8 cellular contexts compared by ENCODE assay signal in the genomic region with DNA sequence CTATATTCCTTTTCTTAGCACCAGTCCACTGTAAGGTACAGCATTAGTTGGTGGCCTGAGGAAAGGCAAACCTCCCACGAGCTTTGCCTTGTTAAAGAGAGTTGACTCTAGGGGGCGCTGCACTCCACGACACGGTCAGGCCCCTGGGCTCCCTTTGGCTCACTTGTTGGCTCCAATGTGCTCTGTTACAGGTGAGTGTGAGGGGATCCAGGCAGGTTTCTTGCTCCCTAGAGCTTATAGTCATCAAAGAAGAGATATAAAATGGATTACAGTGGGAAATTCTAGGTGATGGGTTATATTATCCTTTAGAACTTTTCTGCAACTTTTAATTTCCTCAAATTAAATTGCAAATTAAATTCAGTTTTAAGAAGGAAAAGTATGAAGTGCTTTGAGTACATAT. TPM values are rescaled to one million over a fixed set of nuclear protein-coding genes. Genes with fewer than 3 reads are reported as not detected.
DNase-seq lines count a peak whose midpoint lies in the region; ATAC-seq and TF ChIP-seq lines count a peak whose summit lies in the region.

No MANE protein-coding gene starts in this region.

- DNase-seq in A673 (ENCODE audit: low spot score) (peak; percentile 76), NCI-H187 treated with DMSO at 0.1 percent for 48 hours (lab: John Stamatoyannopoulos, UW) (peak; percentile 54), anterior cingulate cortex (lab: John Stamatoyannopoulos, UW) (peak in 55 of 58 donors; percentile 8 to 85 (median 53)), hepatic stellate cell (ENCODE audit: low spot score) (peak; percentile 80), gastrocnemius medialis (peak; percentile 38 to 61)
- peak; percentile 68 for DNase-seq in T-helper 2 cell treated with Interferon-gamma antibody and Interleukin-4, amounts not matched to agents 5 μg/mL and 100 μg/mL, for 36 hours (ENCODE audit: low spot score)

- no peaks in the 10 kb centered on the region for H3K27me3 Mint-ChIP-seq in T-helper 2 cell treated with Interferon-gamma antibody and Interleukin-4, amounts not matched to agents 5 μg/mL and 100 μg/mL, for 36 hours (ENCODE audit: low read depth)

- intact Hi-C loops in A673 (cut with micrococcal nuclease; ENCODE audit: unreplicated experiment) (loop anchor here (2.0 to 10.0 kb wide), 2 partner anchors 322 to 432 kb away; a partner anchor contains a TSS), gastrocnemius medialis (cut with DNase I; ENCODE audit: low total_unique reads) (loop anchor here (10.0 kb wide), 3 partner anchors 342 to 568 kb away; a partner anchor contains a TSS)

- TF ChIP-seq CTCF in A673 (conservative IDR thresholded peaks at IDR 0.05; ENCODE audit: low read depth, low read length): peak; percentile 85
- TF ChIP-seq CTCF in gastrocnemius medialis (IDR thresholded peaks at IDR 0.05 in 4 of 5, conservative IDR thresholded peaks at IDR 0.05 in 1 of 5): peak; percentile 55 to 80 (median 72)

- BruUV-seq in A673 (replicated peaks; lab: Mats Ljungman, UMichigan): no TSS peak

- H3K4me1 ChIP-seq in A673 (ENCODE audit: insufficient read depth, low read length, poor library complexity, severe bottlenecking) (no peaks in the 10 kb centered on the region), gastrocnemius medialis (peaks cover 0 to 3% of the 10 kb centered on the region in 2 donors)

- ATAC-seq in GM18907 (IDR thresholded peaks at IDR 0.05; ENCODE audit: unreplicated experiment): peak; percentile 41
- ATAC-seq in gastrocnemius medialis: peak in 1 of 2 donors; percentile 26
- no peak for ATAC-seq in HG02588 (IDR thresholded peaks at IDR 0.05; ENCODE audit: unreplicated experiment)

- peaks cover 8% of the 10 kb centered on the region for H3K4me1 Mint-ChIP-seq in T-helper 2 cell treated with Interferon-gamma antibody and Interleukin-4, amounts not matched to agents 5 μg/mL and 100 μg/mL, for 36 hours (ENCODE audit: low read depth)

- H3K27ac Mint-ChIP-seq in T-helper 2 cell treated with Interferon-gamma antibody and Interleukin-4, amounts not matched to agents 5 μg/mL and 100 μg/mL, for 36 hours: no peak overlapping the region

- H3K9me3 ChIP-seq in A673 (ENCODE audit: low read depth, low read length, poor library complexity, severe bottlenecking) (no peaks in the 10 kb centered on the region), gastrocnemius medialis (no peaks in the 10 kb centered on the region)

- H3K4me3 ChIP-seq in A673 (ENCODE audit: low read depth, low read length, poor library complexity, severe bottlenecking) (no peak overlapping the region), gastrocnemius medialis (no peak overlapping the region)

- H3K27me3 ChIP-seq in A673 (replicated peaks; ENCODE audit: insufficient read depth, low read depth, low read length, poor library complexity): no peaks in the 10 kb centered on the region
- H3K27me3 ChIP-seq in gastrocnemius medialis: no peaks in the 10 kb centered on the region

- H3K36me3 ChIP-seq in A673 (ENCODE audit: insufficient read depth, low read length, poor library complexity, severe bottlenecking) (no peaks in the 10 kb centered on the region), gastrocnemius medialis (no peaks in the 10 kb centered on the region)

- H3K27ac ChIP-seq in A673 (ENCODE audit: low read depth, low read length, poor library complexity, severe bottlenecking): no peak overlapping the region
- H3K27ac ChIP-seq in gastrocnemius medialis: no peak overlapping the region

- in situ Hi-C loops in gastrocnemius medialis (cut with MboI; ENCODE audit: low sequenced_read_pairs in 4 of 4): loop anchor here (5.0 to 25.0 kb wide), 3 partner anchors 190 to 435 kb away; a partner anchor contains a TSS

- CTCF ChIA-PET in A673 (lab: Charles Lee): interaction anchor here (0.6 to 1.0 kb wide), 7 partner anchors 191 to 999 kb away, joined by 3 to 5 read pairs (median 3); a partner anchor contains a TSS

- H3K9me3 Mint-ChIP-seq in T-helper 2 cell treated with Interferon-gamma antibody and Interleukin-4, amounts not matched to agents 5 μg/mL and 100 μg/mL, for 36 hours: no peaks in the 10 kb centered on the region

- no peak overlapping the region for H3K4me3 Mint-ChIP-seq in T-helper 2 cell treated with Interferon-gamma antibody and Interleukin-4, amounts not matched to agents 5 μg/mL and 100 μg/mL, for 36 hours

- H3K36me3 Mint-ChIP-seq in T-helper 2 cell treated with Interferon-gamma antibody and Interleukin-4, amounts not matched to agents 5 μg/mL and 100 μg/mL, for 36 hours (ENCODE audit: low read depth): no peaks in the 10 kb centered on the region

- POLR2A ChIA-PET in A673 (lab: Charles Lee; ENCODE audit: low non-redundant PET): no interaction called here

- TF ChIP-seq POLR2A in gastrocnemius medialis (IDR thresholded peaks at IDR 0.05): no peak

RNA-seq across cellular contexts. Expression of a gene that starts 3.7 kb away (rescaled TPM):
- total RNA-seq in A673 (2021): not detected in 2 replicates
- total RNA-seq in gastrocnemius medialis: not detected

RNA-seq across cellular contexts. Expression of a gene that starts 4.3 kb away (rescaled TPM):
- total RNA-seq in A673 (2021) (17.5 and 19.9 TPM in 2 replicates), gastrocnemius medialis (10 to 100 TPM in 1 of 4 donors, 1 to 10 TPM in 3; 4.1 to 18.7 (median 6.1) TPM)
